In genomic region chr19:37902668-37903067, GRCh38 we compare ENCODE assay signal across 8 cellular contexts. TPM values are rescaled to one million over a fixed set of nuclear protein-coding genes. Genes with fewer than 3 reads are reported as not detected.
DNase-seq lines count a peak whose midpoint lies in the region; ATAC-seq, FAIRE-seq and TF ChIP-seq lines count a peak whose summit lies in the region.

No MANE protein-coding gene starts in this region.

- H3K9me3 Mint-ChIP-seq in astrocyte (ENCODE audit: unreplicated experiment), result no peaks in the 10 kb centered on the region

- DNase-seq in AG04449 (ENCODE audit: low read depth, low spot score), result no peak
- peak; percentile 87 for DNase-seq in NCI-H2029 (lab: John Stamatoyannopoulos, UW)
- peak; percentile 76 for DNase-seq in T-helper 9 cell
- DNase-seq in astrocyte (ENCODE audit: low read depth), result peak; percentile 25
- DNase-seq in hippocampal formation (lab: John Stamatoyannopoulos, UW), result peak; percentile 45 to 65
- DNase-seq in small intestine, result peak; percentile 87

- no peak overlapping the region for H3K9ac ChIP-seq in astrocyte (ENCODE audit: low read length)

- H3K4me1 ChIP-seq in astrocyte (ENCODE audit: insufficient read depth, low read length) (peaks cover 6% of the 10 kb centered on the region), small intestine (ENCODE audit: control insufficient read depth in 2 of 2, insufficient read depth in 1 of 2, low read depth in 1 of 2, low read length in 1 of 2) (no peaks in the 10 kb centered on the region)

- H3K27ac Mint-ChIP-seq in astrocyte (ENCODE audit: unreplicated experiment), result no peak overlapping the region

- POLR2A ChIA-PET in AG04449 (lab: Yijun Ruan, JAX), result interaction anchor here (0.7 kb wide), 1 partner anchor 102 kb away, joined by 3 read pairs; no protein-coding TSS in a partner anchor

- H3K9me3 ChIP-seq in astrocyte (ENCODE audit: insufficient read depth, low read depth, low read length), result no peaks in the 10 kb centered on the region
- no peaks in the 10 kb centered on the region for H3K9me3 ChIP-seq in small intestine (ENCODE audit: control insufficient read depth, low read depth)

- no peak overlapping the region for H3K4me3 Mint-ChIP-seq in astrocyte (ENCODE audit: unreplicated experiment)

- H3K36me3 ChIP-seq in astrocyte (ENCODE audit: insufficient read depth, low read length) (no peaks in the 10 kb centered on the region), small intestine (ENCODE audit: control insufficient read depth in 2 of 2, insufficient read depth in 2 of 2, low read length in 2 of 2) (no peaks in the 10 kb centered on the region)

- H2AFZ ChIP-seq in astrocyte (ENCODE audit: low read depth, low read length), result no peak overlapping the region

- 1% methylated on average over 4 of the region's 4 CpGs for WGBS in small intestine, 3 donors

- no peak overlapping the region for H3K27ac ChIP-seq in astrocyte (ENCODE audit: low read depth, low read length)
- no peak overlapping the region for H3K27ac ChIP-seq in small intestine (ENCODE audit: low read depth in 1 of 2, low read length in 1 of 2)

- H3K27me3 ChIP-seq in astrocyte (ENCODE audit: insufficient read depth, low read length), result no peaks in the 10 kb centered on the region
- no peaks in the 10 kb centered on the region for H3K27me3 ChIP-seq in small intestine (ENCODE audit: control insufficient read depth in 2 of 2, insufficient read depth in 2 of 2, low read length in 2 of 2)

- peaks cover 2% of the 10 kb centered on the region for H3K27me3 Mint-ChIP-seq in astrocyte (ENCODE audit: low read depth, unreplicated experiment)

- peak; percentile 33 for ATAC-seq in GM19035 (IDR thresholded peaks at IDR 0.05; ENCODE audit: unreplicated experiment)
- no peak for ATAC-seq in HG03432 (IDR thresholded peaks at IDR 0.05; ENCODE audit: unreplicated experiment)

- peaks cover 5% of the 10 kb centered on the region for H3K4me1 Mint-ChIP-seq in astrocyte (ENCODE audit: low read depth, unreplicated experiment)

- H4K20me1 ChIP-seq in astrocyte (ENCODE audit: insufficient read depth, low read length), result peaks cover 2% of the 10 kb centered on the region

- TF ChIP-seq CTCF in AG04449 (IDR thresholded peaks at IDR 0.05; ENCODE audit: insufficient read depth, low read length, missing control alignments) (peak; percentile 87), astrocyte (IDR thresholded peaks at IDR 0.05; ENCODE audit: insufficient read depth, low read depth, low read length) (peak; percentile 87)

- no peak overlapping the region for H3K4me3 ChIP-seq in AG04449 (ENCODE audit: low read depth, low read length)
- no peak overlapping the region for H3K4me3 ChIP-seq in astrocyte (ENCODE audit: insufficient read depth, low read depth, low read length)
- no peak overlapping the region for H3K4me3 ChIP-seq in small intestine (ENCODE audit: low read depth in 1 of 2, low read length in 2 of 2)

- peaks cover 7% of the 10 kb centered on the region for H3K79me2 ChIP-seq in astrocyte (ENCODE audit: insufficient read depth, low read length)

- no peak for FAIRE-seq in astrocyte (lab: Jason Lieb, UNC)
- no peak for FAIRE-seq in small intestine (lab: Jason Lieb, UNC)

- CTCF ChIA-PET in AG04449 (lab: Yijun Ruan, JAX), result interaction anchor here (0.8 to 12.1 kb wide), 88 partner anchors 8 to 732 kb away, joined by 3 to 213 read pairs (median 6); partner anchors contain the start of gene CATSPERG

- H3K36me3 Mint-ChIP-seq in astrocyte (ENCODE audit: low read depth, unreplicated experiment), result no peaks in the 10 kb centered on the region

- H3K4me2 ChIP-seq in astrocyte (ENCODE audit: low read length), result no peak overlapping the region

RNA-seq across cellular contexts. Expression of gene WDR87, which starts 3.7 kb away (rescaled TPM):
- not detected in 2 replicates for total RNA-seq in astrocyte
- polyA plus RNA-seq in small intestine, result not detected

RNA-seq across cellular contexts. Expression of gene SIPA1L3, which starts 4.3 kb away (rescaled TPM):
- 19.2 and 26.9 TPM in 2 replicates for total RNA-seq in astrocyte
- polyA plus RNA-seq in small intestine, result 10 to 100 TPM; 19.2 to 36.2 (median 31.9) TPM
